ENCODE assay signal across 8 cellular contexts in the genomic region with DNA sequence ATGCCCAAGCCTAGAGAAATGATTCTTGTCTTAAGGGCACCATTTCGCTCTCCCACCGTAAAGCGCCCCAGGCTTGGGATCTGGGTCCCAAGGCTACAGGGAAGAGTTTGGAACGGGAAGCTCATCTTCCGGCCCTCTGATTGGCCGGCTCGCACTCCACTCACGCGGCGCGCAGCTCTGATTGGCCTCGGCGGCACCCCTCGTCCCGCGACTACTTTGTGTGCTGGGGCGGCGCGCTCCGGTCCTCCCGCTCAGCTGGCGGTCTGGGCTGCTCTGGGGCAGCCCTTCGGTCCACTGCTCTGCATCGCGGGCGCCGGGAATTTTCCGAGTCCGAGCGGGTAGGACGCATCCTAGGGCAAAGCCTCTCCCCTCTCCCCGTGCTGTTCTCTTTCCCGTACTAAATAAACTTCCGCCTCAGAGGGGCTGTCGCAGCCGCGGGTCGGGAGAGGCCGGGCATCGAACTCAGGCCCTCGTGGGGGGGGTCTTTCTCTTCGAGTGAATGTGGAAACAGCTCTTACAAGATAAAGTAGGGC. TPM values are rescaled to one million over a fixed set of nuclear protein-coding genes. Genes with fewer than 3 reads are reported as not detected.
DNase-seq lines count a peak whose midpoint lies in the region; ATAC-seq, FAIRE-seq and TF ChIP-seq lines count a peak whose summit lies in the region.

No MANE protein-coding gene starts in this region.

- no peaks in the 10 kb centered on the region for H3K79me1 ChIP-seq in H9 (ENCODE audit: insufficient read depth, low read depth, low read length, poor library complexity, severe bottlenecking)

- no peaks in the 10 kb centered on the region for H3K9me3 ChIP-seq in H9 (ENCODE audit: control insufficient read depth, low read depth, low read length)
- H3K9me3 ChIP-seq in MM.1S (replicated peaks; ENCODE audit: insufficient read depth, low read length) = no peaks in the 10 kb centered on the region
- no peaks in the 10 kb centered on the region for H3K9me3 ChIP-seq in SK-N-MC (ENCODE audit: low read depth, low read length)
- H3K9me3 ChIP-seq in testis = no peaks in the 10 kb centered on the region

- no peak overlapping the region for H3T11ph ChIP-seq in H9 (ENCODE audit: low read length)

- no peak overlapping the region for H2BK15ac ChIP-seq in H9 (ENCODE audit: low read depth, low read length)

- peaks cover 23 to 27% of the 10 kb centered on the region in 2 experiments for H3K4me1 Mint-ChIP-seq in H9
- peaks cover 37% of the 10 kb centered on the region for H3K4me1 Mint-ChIP-seq in activated naive CD4-positive, alpha-beta T cell treated with anti-CD3 and anti-CD28 coated beads, Interleukin-2, amount 50 U/mL, for 24 hours

- H3K27me3 ChIP-seq in H9 (ENCODE audit: insufficient read depth, low read length) = no peaks in the 10 kb centered on the region
- no peaks in the 10 kb centered on the region for H3K27me3 ChIP-seq in MM.1S (replicated peaks; ENCODE audit: insufficient read depth, low read length)
- no peaks in the 10 kb centered on the region for H3K27me3 ChIP-seq in testis

- TF ChIP-seq POLR2A in testis (IDR thresholded peaks at IDR 0.05) = no peak

- H3K27ac ChIP-seq in H9 (ENCODE audit: insufficient read length, low read depth, low read length) (no peak overlapping the region), MM.1S (ENCODE audit: low read length) (peak overlapping the region; percentile 73; the same call in 1 of the 2 replicates), SK-N-MC (peak overlapping the region; percentile 89), testis (peak overlapping the region; percentile 94 to 96)

- H3K9ac ChIP-seq in H9 (ENCODE audit: extremely low read depth, insufficient read length, low read length) = peak overlapping the region; percentile 80
- peak overlapping the region; percentile 73 for H3K9ac ChIP-seq in MM.1S (ENCODE audit: low read length)
- peak overlapping the region; percentile 90 for H3K9ac ChIP-seq in SK-N-MC (ENCODE audit: insufficient read length)

- H3K4me1 ChIP-seq in H9 (ENCODE audit: insufficient read depth, low read length) (no peaks in the 10 kb centered on the region), MM.1S (ENCODE audit: low read length) (peaks cover 7% of the 10 kb centered on the region; the same call in 1 of the 2 replicates), testis (no peaks in the 10 kb centered on the region)

- H3K18ac ChIP-seq in H9 (ENCODE audit: insufficient read length, low read depth, low read length) = peak overlapping the region; percentile 65

- no peak overlapping the region for H3K23ac ChIP-seq in H9 (ENCODE audit: insufficient read length, low read depth, low read length)

- H3K56ac ChIP-seq in H9 (ENCODE audit: insufficient read length, low read depth, low read length) = no peak overlapping the region

- peak; percentile 94 for FAIRE-seq in G401.6 (lab: Jason Lieb, UNC)

- H2AK5ac ChIP-seq in H9 (ENCODE audit: insufficient read length, low read length) = no peak overlapping the region

- H2AFZ ChIP-seq in H9 (ENCODE audit: low read length) = no peak overlapping the region
- peak overlapping the region; percentile 84 for H2AFZ ChIP-seq in MM.1S (ENCODE audit: low read length)

- intact Hi-C loops in testis (cut with DNase I; ENCODE audit: low total_unique reads) = loop anchor here (10.0 kb wide), 1 partner anchor 413 kb away; no protein-coding TSS in a partner anchor

- H3K14ac ChIP-seq in H9 (ENCODE audit: insufficient read depth, low read length) = peak overlapping the region; percentile 87

- H3K36me3 ChIP-seq in MM.1S (replicated peaks; ENCODE audit: insufficient read depth, low read length) = no peaks in the 10 kb centered on the region
- H3K36me3 ChIP-seq in SK-N-MC (ENCODE audit: insufficient read depth, low read length) = no peaks in the 10 kb centered on the region
- no peaks in the 10 kb centered on the region for H3K36me3 ChIP-seq in testis (ENCODE audit: low read depth, missing control alignments)

- H4K5ac ChIP-seq in H9 (ENCODE audit: insufficient read length, low read depth, low read length) = no peak overlapping the region

- no peaks in the 10 kb centered on the region; a peak in 1 of 5 replicates for H3K9me3 Mint-ChIP-seq in H9
- no peaks in the 10 kb centered on the region for H3K9me3 Mint-ChIP-seq in activated naive CD4-positive, alpha-beta T cell treated with anti-CD3 and anti-CD28 coated beads, Interleukin-2, amount 50 U/mL, for 24 hours

- no peaks in the 10 kb centered on the region for H3K79me2 ChIP-seq in H9 (ENCODE audit: insufficient read depth, low read length)
- peaks cover 36% of the 10 kb centered on the region for H3K79me2 ChIP-seq in MM.1S (ENCODE audit: low read length)

- peak; percentile 91 for ATAC-seq in omental fat pad (ENCODE audit: low FRiP score)

- H3K4me3 ChIP-seq in MM.1S (ENCODE audit: low read length) (peak overlapping the region; percentile 74), SK-N-MC (peak overlapping the region; percentile 96), testis (peak overlapping the region; percentile 79 to 94)

- no peak overlapping the region for H2BK120ac ChIP-seq in H9 (ENCODE audit: low read depth, low read length, poor library complexity, severe bottlenecking)

- peak overlapping the region; percentile 83 to 91 for H3K4me3 Mint-ChIP-seq in H9
- H3K4me3 Mint-ChIP-seq in activated naive CD4-positive, alpha-beta T cell treated with anti-CD3 and anti-CD28 coated beads, Interleukin-2, amount 50 U/mL, for 24 hours = peak overlapping the region; percentile 99

- WGBS in H9 (ENCODE audit: extremely low coverage, insufficient read length, low lambda C conversion rate) = no CpG with 5 or more reads among the region's 42 CpGs
- 0 to 1% methylated on average over 7 to 42 of the region's 42 CpGs for WGBS in testis, 2 donors

- no peaks in the 10 kb centered on the region for H3F3A ChIP-seq in MM.1S (ENCODE audit: insufficient read depth, low read length)

- no peaks in the 10 kb centered on the region for H4K20me1 ChIP-seq in H9 (ENCODE audit: control insufficient read depth, insufficient read depth, insufficient read length)
- no peaks in the 10 kb centered on the region for H4K20me1 ChIP-seq in MM.1S (ENCODE audit: insufficient read depth, low read length)

- no peak overlapping the region for H2BK20ac ChIP-seq in H9 (ENCODE audit: low read depth, low read length, poor library complexity, severe bottlenecking)

- no peak overlapping the region for H3K4ac ChIP-seq in H9 (ENCODE audit: low read depth, low read length)

- H3K4me2 ChIP-seq in H9 (ENCODE audit: insufficient read depth, insufficient read length, low read length) (peak overlapping the region; percentile 93), MM.1S (ENCODE audit: low read depth, low read length) (peak overlapping the region; percentile 60)

- H4K91ac ChIP-seq in H9 (ENCODE audit: insufficient read length, low read depth, low read length) = no peak overlapping the region

- TF ChIP-seq CTCF in H9 (conservative IDR thresholded peaks at IDR 0.05) (no peak), MM.1S (IDR thresholded peaks at IDR 0.05; ENCODE audit: low read length) (no peak), omental fat pad (IDR thresholded peaks at IDR 0.05) (no peak), testis (IDR thresholded peaks at IDR 0.05) (no peak)

- H2BK12ac ChIP-seq in H9 (ENCODE audit: insufficient read length, low read depth, low read length) = no peak overlapping the region

- H3K23me2 ChIP-seq in H9 (ENCODE audit: insufficient read length, low read depth, low read length, poor library complexity, severe bottlenecking) = peaks cover 10% of the 10 kb centered on the region

- peaks cover 4% of the 10 kb centered on the region for H3K27me3 Mint-ChIP-seq in H9 (ENCODE audit: low read depth)
- no peaks in the 10 kb centered on the region for H3K27me3 Mint-ChIP-seq in activated naive CD4-positive, alpha-beta T cell treated with anti-CD3 and anti-CD28 coated beads, Interleukin-2, amount 50 U/mL, for 24 hours

- no peak overlapping the region for H4K8ac ChIP-seq in H9 (replicated peaks; ENCODE audit: insufficient read length, low read depth, low read length)

- H3K9me2 ChIP-seq in MM.1S (replicated peaks; ENCODE audit: insufficient read depth, low read length) = no peaks in the 10 kb centered on the region

- H3K36me3 Mint-ChIP-seq in H9 (ENCODE audit: insufficient read depth in 1 of 3, low read depth in 3 of 3) = peaks cover 0 to 3% (median 2%) of the 10 kb centered on the region in 3 experiments; a peak in 1 of 7 replicates
- no peaks in the 10 kb centered on the region for H3K36me3 Mint-ChIP-seq in activated naive CD4-positive, alpha-beta T cell treated with anti-CD3 and anti-CD28 coated beads, Interleukin-2, amount 50 U/mL, for 24 hours

- H3K27ac Mint-ChIP-seq in H9 = peak overlapping the region; percentile 97 to 99 (median 98)
- peak overlapping the region; percentile 99 for H3K27ac Mint-ChIP-seq in activated naive CD4-positive, alpha-beta T cell treated with anti-CD3 and anti-CD28 coated beads, Interleukin-2, amount 50 U/mL, for 24 hours

- DNase-seq in H9 (peak; percentile 94), MM.1S (peak; percentile 76), SK-N-MC (ENCODE audit: low read depth, low spot score) (no peak), glomerular visceral epithelial cell (ENCODE audit: extremely low spot score) (peak; percentile 93), omental fat pad (ENCODE audit: low spot score) (peak; percentile 65), testis (peak; percentile 97)

- no peak overlapping the region for H2BK5ac ChIP-seq in H9 (ENCODE audit: insufficient read length, low read length)

RNA-seq across cellular contexts. Expression of gene FUT8, which starts 0.8 kb away (rescaled TPM):
- total RNA-seq in H9 (2021) (43.9 and 44.3 TPM in 2 replicates), omental fat pad (10 to 100 TPM; 14.9 to 35.8 (median 22.2) TPM), testis (10 to 100 TPM; 58.7 to 68.3 TPM)
- polyA plus RNA-seq in testis (ENCODE audit: insufficient read depth, low read depth, low replicate concordance) = 47.1 TPM
